Comparison of ENCODE assay signal across 17 cellular contexts in genomic region chr6:149905911-149906371, GRCh38. TPM values are rescaled to one million over a fixed set of nuclear protein-coding genes. Genes with fewer than 3 reads are reported as not detected.
"Had no signal": no experiment of that assay in that cellular context is flagged by ENCODE, and none has a peak within 500 bp of the region (broad histone marks: within the 10 kb centered on the region; RNA-seq: fewer than 3 reads in every experiment).

No MANE protein-coding gene starts in this region.

- H3K36me3 ChIP-seq: colonic mucosa, gastroesophageal sphincter, tibial artery, vagina had no signal

- H3K9me3 ChIP-seq: colonic mucosa had no signal

- H3K4me1 ChIP-seq: colonic mucosa, tibial artery, vagina had no signal

- ATAC-seq: activated CD8-positive, alpha-beta T cell treated with anti-CD3 and anti-CD28 coated beads for 36 hours; activated T-helper 17 cell treated with anti-CD3 and anti-CD28 coated beads, Interleukin-2, amount 50 U/mL, for 72 hours; gastroesophageal sphincter; naive thymus-derived CD4-positive, alpha-beta T cell; stimulated activated memory B cell treated with anti-CD40 and anti-IgM and Interleukin-4, amounts not matched to agents 10 μg/mL and 1 μg/mL and 100 μg/mL, for 72 hours had no signal

- H3K4me3 ChIP-seq: colonic mucosa, gastroesophageal sphincter, hepatocyte, smooth muscle cell, tibial artery, vagina had no signal

- H3K27me3 ChIP-seq: colonic mucosa, gastroesophageal sphincter, hepatocyte, tibial artery, vagina had no signal

- DNase-seq: activated CD8-positive, alpha-beta T cell treated with anti-CD3 and anti-CD28 coated beads for 36 hours; activated naive CD4-positive, alpha-beta T cell treated with anti-CD3 and anti-CD28 coated beads for 36 hours; caudate nucleus; effector CD8-positive, alpha-beta T cell; kidney glomerular epithelial cell; naive thymus-derived CD4-positive, alpha-beta T cell had no signal

RNA-seq across cellular contexts. Expression of gene RAET1E, which starts 8.0 kb away (rescaled TPM):
- total RNA-seq: activated CD8-positive, alpha-beta T cell treated with anti-CD3 and anti-CD28 coated beads for 36 hours; activated naive CD4-positive, alpha-beta T cell treated with anti-CD3 and anti-CD28 coated beads for 36 hours; hepatocyte; lung microvascular endothelial cell; mononuclear cell; naive thymus-derived CD4-positive, alpha-beta T cell; smooth muscle cell; T-helper 2 cell treated with Interferon-gamma antibody and Interleukin-4, amounts not matched to agents 100 ng/mL and 5 ng/mL, for 36 hours had no signal
- polyA plus RNA-seq: hepatocyte; naive thymus-derived CD4-positive, alpha-beta T cell; smooth muscle cell had no signal

RNA-seq across cellular contexts. Expression of gene RAET1G, which starts 17.0 kb away (rescaled TPM):
- total RNA-seq: activated CD8-positive, alpha-beta T cell treated with anti-CD3 and anti-CD28 coated beads for 36 hours; activated naive CD4-positive, alpha-beta T cell treated with anti-CD3 and anti-CD28 coated beads for 36 hours; activated T-helper 17 cell treated with anti-CD3 and anti-CD28 coated beads, Interleukin-2, amount 50 U/mL, for 72 hours; mononuclear cell; naive thymus-derived CD4-positive, alpha-beta T cell; T-helper 2 cell treated with Interferon-gamma antibody and Interleukin-4, amounts not matched to agents 100 ng/mL and 5 ng/mL, for 36 hours had no signal
- polyA plus RNA-seq: naive thymus-derived CD4-positive, alpha-beta T cell had no signal

RNA-seq across cellular contexts. Expression of gene ULBP2, which starts 35.9 kb away (rescaled TPM):
- total RNA-seq: activated T-helper 17 cell treated with anti-CD3 and anti-CD28 coated beads, Interleukin-2, amount 50 U/mL, for 72 hours; vagina had no signal

RNA-seq across cellular contexts. Expression of gene ULBP1, which starts 57.8 kb away (rescaled TPM):
- total RNA-seq: colonic mucosa, vagina had no signal
- polyA plus RNA-seq: naive thymus-derived CD4-positive, alpha-beta T cell had no signal
